Comparison of ENCODE assay signal across 2 cellular contexts in genomic region chr15:45399381-45400212, GRCh38.
A peak's percentile ranks its signal among the peaks of the same experiment; 100 is the strongest.
TF ChIP-seq lines count a peak whose summit lies in the region.

No MANE protein-coding gene starts in this region.

TF ChIP-seq in HEK293, 187 proteins besides CTCF, POLR2A, EP300 and RAD21:
- no peak for TF ChIP-seq ZNF211 (tag by site-specific recombination; IDR thresholded peaks at IDR 0.05; ENCODE audit: low read depth)
- no peak for TF ChIP-seq ZSCAN16 (tag by site-specific recombination; IDR thresholded peaks at IDR 0.05)
- no peak for TF ChIP-seq ZFP37 (tag by site-specific recombination; IDR thresholded peaks at IDR 0.05)
- peak; percentile 60 for TF ChIP-seq ZNF654 (tag by site-specific recombination; IDR thresholded peaks at IDR 0.05; ENCODE audit: low read depth)
- TF ChIP-seq SP2 (tag by site-specific recombination; IDR thresholded peaks at IDR 0.05): no peak
- peak; percentile 55; the same call in 1 of the 2 replicates for TF ChIP-seq ZNF18 (tag by site-specific recombination; IDR thresholded peaks at IDR 0.05)
- no peak for TF ChIP-seq PRDM1 (tag by site-specific recombination; IDR thresholded peaks at IDR 0.05)
- TF ChIP-seq ZBTB17 (tag by site-specific recombination; IDR thresholded peaks at IDR 0.05): no peak
- no peak for TF ChIP-seq ZNF23 (tag by site-specific recombination; IDR thresholded peaks at IDR 0.05; ENCODE audit: borderline replicate concordance)

TF ChIP-seq in H1, 55 proteins besides CTCF, POLR2A, EP300 and RAD21:
- no peak for TF ChIP-seq CBX8 (IDR thresholded peaks at IDR 0.05; ENCODE audit: borderline replicate concordance, low read depth, low read length)
- TF ChIP-seq, protein P1, sequence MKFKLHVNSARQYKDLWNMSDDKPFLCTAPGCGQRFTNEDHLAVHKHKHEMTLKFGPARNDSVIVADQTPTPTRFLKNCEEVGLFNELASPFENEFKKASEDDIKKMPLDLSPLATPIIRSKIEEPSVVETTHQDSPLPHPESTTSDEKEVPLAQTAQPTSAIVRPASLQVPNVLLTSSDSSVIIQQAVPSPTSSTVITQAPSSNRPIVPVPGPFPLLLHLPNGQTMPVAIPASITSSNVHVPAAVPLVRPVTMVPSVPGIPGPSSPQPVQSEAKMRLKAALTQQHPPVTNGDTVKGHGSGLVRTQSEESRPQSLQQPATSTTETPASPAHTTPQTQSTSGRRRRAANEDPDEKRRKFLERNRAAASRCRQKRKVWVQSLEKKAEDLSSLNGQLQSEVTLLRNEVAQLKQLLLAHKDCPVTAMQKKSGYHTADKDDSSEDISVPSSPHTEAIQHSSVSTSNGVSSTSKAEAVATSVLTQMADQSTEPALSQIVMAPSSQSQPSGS (IDR thresholded peaks at IDR 0.05; ENCODE audit: low read length): no peak
- no peak for TF ChIP-seq SAP30 (IDR thresholded peaks at IDR 0.05; ENCODE audit: insufficient read depth, insufficient replicate concordance, low read length)
- no peak for TF ChIP-seq KDM1A (IDR thresholded peaks at IDR 0.05; ENCODE audit: borderline replicate concordance, low read length)
- no peak for TF ChIP-seq BRCA1 (IDR thresholded peaks at IDR 0.05; ENCODE audit: low read depth, low read length)
- no peak for TF ChIP-seq ATF3 (IDR thresholded peaks at IDR 0.05; ENCODE audit: insufficient read depth, low read depth, low read length)
- no peak for TF ChIP-seq TEAD4 (IDR thresholded peaks at IDR 0.05; ENCODE audit: low read depth, low read length)
- no peak for TF ChIP-seq NANOG (IDR thresholded peaks at IDR 0.05; ENCODE audit: insufficient read depth, low read depth, low read length, poor library complexity, severe bottlenecking)
- no peak for TF ChIP-seq RBBP5 (IDR thresholded peaks at IDR 0.05; ENCODE audit: borderline replicate concordance, low read depth, low read length)
- TF ChIP-seq GTF2F1 (IDR thresholded peaks at IDR 0.05; ENCODE audit: borderline replicate concordance, low read depth, low read length): no peak
- no peak for TF ChIP-seq KDM4A (IDR thresholded peaks at IDR 0.05; ENCODE audit: low read depth, low read length, severe bottlenecking)
- TF ChIP-seq, protein P2, sequence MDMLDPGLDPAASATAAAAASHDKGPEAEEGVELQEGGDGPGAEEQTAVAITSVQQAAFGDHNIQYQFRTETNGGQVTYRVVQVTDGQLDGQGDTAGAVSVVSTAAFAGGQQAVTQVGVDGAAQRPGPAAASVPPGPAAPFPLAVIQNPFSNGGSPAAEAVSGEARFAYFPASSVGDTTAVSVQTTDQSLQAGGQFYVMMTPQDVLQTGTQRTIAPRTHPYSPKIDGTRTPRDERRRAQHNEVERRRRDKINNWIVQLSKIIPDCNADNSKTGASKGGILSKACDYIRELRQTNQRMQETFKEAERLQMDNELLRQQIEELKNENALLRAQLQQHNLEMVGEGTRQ (IDR thresholded peaks at IDR 0.05; ENCODE audit: low read length): no peak
- TF ChIP-seq GABPA (IDR thresholded peaks at IDR 0.05; ENCODE audit: borderline replicate concordance, insufficient read depth, low read length): no peak
- no peak for TF ChIP-seq TAF1 (IDR thresholded peaks at IDR 0.05; ENCODE audit: low read depth, low read length)
TF ChIP-seq in H1: peak in this region for 0.
